17 cellular contexts compared by ENCODE assay signal in genomic region chr2:186027922-186028321, GRCh38.
A peak's percentile ranks its signal among the peaks of the same experiment; 100 is the strongest.
DNase-seq lines count a peak whose midpoint lies in the region; ATAC-seq lines count a peak whose summit lies in the region.
"Had no signal": no experiment of that assay in that cellular context is flagged by ENCODE, and none has a peak within 500 bp of the region (broad histone marks: within the 10 kb centered on the region; RNA-seq: fewer than 3 reads in every experiment).

No MANE protein-coding gene starts in this region.

- ATAC-seq in GM18508 (IDR thresholded peaks at IDR 0.05; ENCODE audit: insufficient read depth, unreplicated experiment) (peak; percentile 76), GM21526 (IDR thresholded peaks at IDR 0.05; ENCODE audit: low FRiP score, unreplicated experiment) (peak; percentile 74), HG03103 (IDR thresholded peaks at IDR 0.05; ENCODE audit: low read depth, unreplicated experiment) (peak; percentile 76), HG03469 (IDR thresholded peaks at IDR 0.05; ENCODE audit: unreplicated experiment) (no peak)
- ATAC-seq: activated CD4-positive, alpha-beta T cell treated with anti-CD3 and anti-CD28 coated beads for 36 hours; PC-3 had no signal

- DNase-seq in RPMI8226: peak; percentile 57
- no peak for DNase-seq in C1 segment of cervical spinal cord (lab: John Stamatoyannopoulos, UW)
- DNase-seq in AG08396 (ENCODE audit: low spot score): no peak
- DNase-seq in hypothalamus (lab: John Stamatoyannopoulos, UW): no peak
- DNase-seq: activated CD4-positive, alpha-beta T cell treated with anti-CD3 and anti-CD28 coated beads for 36 hours; activated gamma-delta T cell treated with Interleukin-2 at 50 U/mL for 16 hours; CD4-positive, alpha-beta memory T cell; central memory CD4-positive, alpha-beta T cell; DND-41; effector CD8-positive, alpha-beta T cell; NCI-H1930; PC-3; sigmoid colon had no signal
